In the genomic region with DNA sequence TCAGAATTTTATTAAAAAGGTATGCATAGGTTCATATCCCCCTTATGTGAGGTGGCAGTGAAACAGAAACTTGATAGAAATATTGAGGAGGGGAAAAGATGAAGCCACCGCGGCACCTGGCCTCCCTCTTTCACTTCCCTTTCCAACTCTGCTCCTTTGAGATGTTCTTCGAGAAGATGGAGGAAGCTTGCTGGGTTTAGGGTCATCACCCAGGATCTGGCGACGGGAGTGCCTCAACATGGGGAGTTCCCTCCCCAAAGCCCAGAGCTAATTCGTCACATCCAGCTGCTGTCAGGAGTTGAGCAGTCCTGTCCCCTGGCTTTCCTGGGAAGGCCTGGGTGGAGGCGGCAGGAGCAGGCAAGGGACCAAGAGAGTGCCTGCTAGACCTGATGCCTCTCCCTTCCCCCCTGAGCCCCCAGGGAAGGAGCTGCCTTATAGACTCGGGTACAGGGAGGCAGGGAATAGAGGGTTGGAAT, we compare ENCODE assay signal across 8 cellular contexts. TPM values are rescaled to one million over a fixed set of nuclear protein-coding genes. Genes with fewer than 3 reads are reported as not detected.
A peak's percentile ranks its signal among the peaks of the same experiment; 100 is the strongest.
DNase-seq lines count a peak whose midpoint lies in the region; ATAC-seq and TF ChIP-seq lines count a peak whose summit lies in the region.

No MANE protein-coding gene starts in this region.

- peak; percentile 23 for DNase-seq in activated CD4-positive, alpha-beta T cell treated with anti-CD3 and anti-CD28 coated beads for 36 hours
- DNase-seq in activated CD4-positive, alpha-beta T cell treated with anti-CD3 and anti-CD28 coated beads for 48 hours = no peak
- DNase-seq in mesothelial cell of epicardium (ENCODE audit: low spot score in 2 of 2, unreplicated experiment in 2 of 2) (no peak), NCI-H69 (lab: John Stamatoyannopoulos, UW) (no peak), NCI-H1417 (lab: John Stamatoyannopoulos, UW) (no peak)

- H3K4me3 Mint-ChIP-seq in activated CD4-positive, alpha-beta T cell treated with anti-CD3 and anti-CD28 coated beads for 36 hours = peak overlapping the region; percentile 62
- H3K4me3 Mint-ChIP-seq in mesothelial cell of epicardium = no peak overlapping the region

- intact Hi-C loops in activated CD4-positive, alpha-beta T cell treated with anti-CD3 and anti-CD28 coated beads for 36 hours (cut with DNase I, micrococcal nuclease) = loop anchor here (1.0 to 10.0 kb wide), 5 partner anchors 18 to 458 kb away; partner anchors contain the start of gene SNRNP48 (in 1 of the 2)

- H3K9me3 Mint-ChIP-seq in activated CD4-positive, alpha-beta T cell treated with anti-CD3 and anti-CD28 coated beads for 36 hours (ENCODE audit: low read depth) = no peaks in the 10 kb centered on the region
- no peaks in the 10 kb centered on the region for H3K9me3 Mint-ChIP-seq in mesothelial cell of epicardium

- H3K4me1 Mint-ChIP-seq in activated CD4-positive, alpha-beta T cell treated with anti-CD3 and anti-CD28 coated beads for 36 hours = peaks cover 81% of the 10 kb centered on the region
- peaks cover 41% of the 10 kb centered on the region for H3K4me1 Mint-ChIP-seq in mesothelial cell of epicardium

- no peak for ATAC-seq in activated CD4-positive, alpha-beta T cell treated with anti-CD3 and anti-CD28 coated beads for 36 hours
- ATAC-seq in HG02981 (IDR thresholded peaks at IDR 0.05; ENCODE audit: unreplicated experiment) = peak; percentile 40
- ATAC-seq in GM18519 (IDR thresholded peaks at IDR 0.05; ENCODE audit: low FRiP score, unreplicated experiment) = no peak

- peaks cover 7% of the 10 kb centered on the region for H3K36me3 Mint-ChIP-seq in activated CD4-positive, alpha-beta T cell treated with anti-CD3 and anti-CD28 coated beads for 36 hours (ENCODE audit: low read depth)
- no peaks in the 10 kb centered on the region for H3K36me3 Mint-ChIP-seq in mesothelial cell of epicardium

- POLR2A ChIA-PET in activated CD4-positive, alpha-beta T cell treated with anti-CD3 and anti-CD28 coated beads for 36 hours (lab: Charles Lee) = interaction anchor here (0.7 to 1.8 kb wide), 4 partner anchors 20 to 63 kb away, joined by 4 to 8 read pairs (median 5); no protein-coding TSS in a partner anchor

- peak overlapping the region; percentile 68 for H3K27ac ChIP-seq in VCaP

- CTCF ChIA-PET in activated CD4-positive, alpha-beta T cell treated with anti-CD3 and anti-CD28 coated beads for 36 hours (lab: Charles Lee) = interaction anchor here (1.1 to 1.7 kb wide), 3 partner anchors 10 to 351 kb away, joined by 3 to 8 read pairs (median 5); no protein-coding TSS in a partner anchor

- no peaks in the 10 kb centered on the region for H3K27me3 Mint-ChIP-seq in activated CD4-positive, alpha-beta T cell treated with anti-CD3 and anti-CD28 coated beads for 36 hours
- no peaks in the 10 kb centered on the region for H3K27me3 Mint-ChIP-seq in mesothelial cell of epicardium (ENCODE audit: low read depth)

- peak overlapping the region; percentile 97 for H3K27ac Mint-ChIP-seq in activated CD4-positive, alpha-beta T cell treated with anti-CD3 and anti-CD28 coated beads for 36 hours
- peak overlapping the region; percentile 97 for H3K27ac Mint-ChIP-seq in mesothelial cell of epicardium

- TF ChIP-seq CTCF in VCaP (conservative IDR thresholded peaks at IDR 0.05) = no peak
- no peak for TF ChIP-seq CTCF in mesothelial cell of epicardium (IDR thresholded peaks at IDR 0.05; ENCODE audit: unreplicated experiment)

RNA-seq across cellular contexts. Expression of gene RREB1, which starts 29.1 kb away (rescaled TPM):
- 10 to 100 TPM; 14.7 to 18.1 TPM for total RNA-seq in activated CD4-positive, alpha-beta T cell treated with anti-CD3 and anti-CD28 coated beads for 36 hours
- 55.4 to 63.0 TPM (median 57.5 TPM) in 3 replicates for total RNA-seq in mesothelial cell of epicardium
